Comparison of ENCODE assay signal across 29 cellular contexts in the genomic region with DNA sequence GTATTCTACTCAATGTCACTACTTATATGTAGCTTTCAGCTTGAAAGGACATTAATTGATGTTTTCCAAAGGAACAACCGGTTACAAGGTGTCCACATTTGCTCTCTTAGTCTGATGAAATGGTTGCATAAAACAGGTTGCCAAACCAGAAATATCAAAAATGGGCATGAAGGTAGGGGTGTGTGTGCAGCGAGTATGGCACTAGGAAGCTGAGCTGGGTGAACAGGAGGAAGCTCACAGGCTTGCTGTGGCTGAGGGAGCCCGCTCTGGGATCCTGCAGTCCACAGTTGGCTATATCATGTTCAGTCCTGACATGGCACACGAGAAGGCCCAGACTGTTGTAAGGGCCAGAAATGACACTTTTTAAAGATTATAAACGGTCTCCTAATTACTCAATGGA.
"Had no signal": no experiment of that assay in that cellular context is flagged by ENCODE, and none has a peak within 500 bp of the region (broad histone marks: within the 10 kb centered on the region; RNA-seq: fewer than 3 reads in every experiment).

No MANE protein-coding gene starts in this region.

- DNase-seq: hypothalamus; immature natural killer cell; kidney; left colon; left ventricle myocardium inferior; mesendoderm; naive B cell; natural killer cell; nephron progenitor cell; occipital lobe; right lobe of liver; stimulated activated CD4-positive, alpha-beta T cell treated with anti-CD3 and anti-CD28 coated beads, Interleukin-12 subunit alpha, Interleukin-12 subunit beta, amount 100 ng/mL, for 4 hours; stimulated activated CD4-positive, alpha-beta T cell treated with anti-CD3 and anti-CD28 coated beads, Interleukin-15, amount 100 ng/mL, for 24 hours; stimulated activated CD4-positive, alpha-beta T cell treated with anti-CD3 and anti-CD28 coated beads, Interleukin-2, amount 100 ng/mL, for 24 hours; stimulated activated CD4-positive, alpha-beta T cell treated with anti-CD3 and anti-CD28 coated beads, Interleukin-4, amount 100 ng/mL, for 1 hour; stimulated activated naive B cell treated with anti-CD40 and anti-IgM and Interleukin-4, amounts not matched to agents 10 μg/mL and 1 μg/mL and 100 μg/mL, for 72 hours; stimulated activated naive CD8-positive, alpha-beta T cell treated with anti-CD3 and anti-CD28 coated beads, Interleukin-15, Interleukin-2, amounts not matched to agents 100 U/mL and 50 U/mL, for 24 hours; stomach; testis; thyroid gland; transverse colon; uterus had no signal

- H3K36me3 ChIP-seq: left ventricle myocardium inferior, neural progenitor cell, neutrophil, right atrium auricular region, right lobe of liver, stomach, thyroid gland, transverse colon, upper lobe of left lung, uterus had no signal

- H3K27me3 ChIP-seq: neural progenitor cell, neutrophil, right atrium auricular region, right lobe of liver, stomach, testis, thyroid gland, transverse colon, upper lobe of left lung, uterus had no signal

- ATAC-seq: left colon; natural killer cell; right lobe of liver; stimulated activated naive B cell treated with anti-CD40 and anti-IgM and Interleukin-4, amounts not matched to agents 10 μg/mL and 1 μg/mL and 100 μg/mL, for 72 hours; stimulated activated naive CD8-positive, alpha-beta T cell treated with anti-CD3 and anti-CD28 coated beads, Interleukin-15, Interleukin-2, amounts not matched to agents 100 U/mL and 50 U/mL, for 24 hours had no signal

- H3K4me3 ChIP-seq: left ventricle myocardium inferior, lung, neural progenitor cell, right atrium auricular region, right lobe of liver, stomach, thyroid gland, transverse colon, upper lobe of left lung, uterus had no signal

- H3K4me1 ChIP-seq: left ventricle myocardium inferior, neural progenitor cell, parathyroid adenoma, right atrium auricular region, right lobe of liver, stomach, testis, thyroid gland, transverse colon, upper lobe of left lung, uterus had no signal

- H3K9me3 ChIP-seq: neutrophil, right lobe of liver, testis, thyroid gland, transverse colon, upper lobe of left lung, uterus had no signal

- H3K27ac ChIP-seq: left ventricle myocardium inferior, neural progenitor cell, neutrophil, parathyroid adenoma, right atrium auricular region, right lobe of liver, stomach, testis, thyroid gland, transverse colon, upper lobe of left lung, uterus had no signal

- FAIRE-seq: islet of Langerhans, kidney had no signal
